ENCODE assay signal across 1 cellular context in the genomic region with DNA sequence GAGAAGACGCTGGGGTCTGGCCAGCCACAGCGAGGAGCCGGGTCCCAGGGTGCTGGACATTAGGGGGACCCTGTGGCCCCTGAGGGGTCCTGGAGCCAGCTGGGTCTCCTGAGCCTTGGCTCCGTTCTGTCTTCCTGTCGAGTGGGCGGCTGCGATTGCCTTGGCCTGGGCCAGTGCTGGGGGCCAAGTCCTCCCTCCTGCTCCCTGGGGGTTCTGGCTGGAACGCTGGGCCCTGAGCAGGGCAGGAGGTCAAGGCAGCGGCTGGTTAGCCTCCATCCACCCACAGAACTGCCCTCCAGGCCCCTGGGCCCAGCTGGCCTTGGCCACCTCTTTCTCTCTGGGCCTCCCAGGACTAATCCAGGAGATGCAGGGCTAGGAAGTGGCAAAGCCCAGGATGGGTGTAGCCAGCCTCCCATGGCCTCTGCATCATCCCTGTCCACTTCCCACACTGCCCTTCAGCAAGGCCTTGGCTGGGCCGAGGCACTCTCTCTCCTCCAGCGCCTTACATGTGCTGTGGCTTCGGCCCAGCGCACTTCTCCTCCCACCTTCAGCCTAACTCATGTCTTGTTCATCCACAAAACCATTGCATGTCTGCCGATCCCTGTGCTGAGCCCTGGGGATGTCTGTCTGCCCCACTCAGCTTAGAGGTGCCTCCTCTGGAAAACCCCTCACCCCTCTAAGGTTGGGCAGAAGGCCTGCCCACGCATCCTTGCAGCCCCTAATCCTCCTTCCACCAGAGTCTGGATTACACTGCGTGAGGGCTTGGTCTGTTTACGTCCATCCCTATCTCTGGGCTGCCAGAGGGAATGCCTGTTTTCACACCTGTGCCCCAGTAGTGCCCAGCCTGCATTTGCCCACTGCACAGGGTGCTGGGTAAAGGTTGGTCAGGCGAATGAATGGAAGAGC.
A peak's percentile ranks its signal among the peaks of the same experiment; 100 is the strongest.
TF ChIP-seq lines count a peak whose summit lies in the region.

No MANE protein-coding gene starts in this region.

TF ChIP-seq in HepG2, 621 proteins besides CTCF, POLR2A, EP300 and RAD21:
- TF ChIP-seq ZNF235 (CRISPR knock-in tag; IDR thresholded peaks at IDR 0.05; ENCODE audit: borderline replicate concordance) (no peak), ZNF501 (CRISPR knock-in tag; IDR thresholded peaks at IDR 0.05) (no peak)
- TF ChIP-seq, protein P1, sequence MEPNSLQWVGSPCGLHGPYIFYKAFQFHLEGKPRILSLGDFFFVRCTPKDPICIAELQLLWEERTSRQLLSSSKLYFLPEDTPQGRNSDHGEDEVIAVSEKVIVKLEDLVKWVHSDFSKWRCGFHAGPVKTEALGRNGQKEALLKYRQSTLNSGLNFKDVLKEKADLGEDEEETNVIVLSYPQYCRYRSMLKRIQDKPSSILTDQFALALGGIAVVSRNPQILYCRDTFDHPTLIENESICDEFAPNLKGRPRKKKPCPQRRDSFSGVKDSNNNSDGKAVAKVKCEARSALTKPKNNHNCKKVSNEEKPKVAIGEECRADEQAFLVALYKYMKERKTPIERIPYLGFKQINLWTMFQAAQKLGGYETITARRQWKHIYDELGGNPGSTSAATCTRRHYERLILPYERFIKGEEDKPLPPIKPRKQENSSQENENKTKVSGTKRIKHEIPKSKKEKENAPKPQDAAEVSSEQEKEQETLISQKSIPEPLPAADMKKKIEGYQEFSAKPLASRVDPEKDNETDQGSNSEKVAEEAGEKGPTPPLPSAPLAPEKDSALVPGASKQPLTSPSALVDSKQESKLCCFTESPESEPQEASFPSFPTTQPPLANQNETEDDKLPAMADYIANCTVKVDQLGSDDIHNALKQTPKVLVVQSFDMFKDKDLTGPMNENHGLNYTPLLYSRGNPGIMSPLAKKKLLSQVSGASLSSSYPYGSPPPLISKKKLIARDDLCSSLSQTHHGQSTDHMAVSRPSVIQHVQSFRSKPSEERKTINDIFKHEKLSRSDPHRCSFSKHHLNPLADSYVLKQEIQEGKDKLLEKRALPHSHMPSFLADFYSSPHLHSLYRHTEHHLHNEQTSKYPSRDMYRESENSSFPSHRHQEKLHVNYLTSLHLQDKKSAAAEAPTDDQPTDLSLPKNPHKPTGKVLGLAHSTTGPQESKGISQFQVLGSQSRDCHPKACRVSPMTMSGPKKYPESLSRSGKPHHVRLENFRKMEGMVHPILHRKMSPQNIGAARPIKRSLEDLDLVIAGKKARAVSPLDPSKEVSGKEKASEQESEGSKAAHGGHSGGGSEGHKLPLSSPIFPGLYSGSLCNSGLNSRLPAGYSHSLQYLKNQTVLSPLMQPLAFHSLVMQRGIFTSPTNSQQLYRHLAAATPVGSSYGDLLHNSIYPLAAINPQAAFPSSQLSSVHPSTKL (CRISPR knock-in tag; IDR thresholded peaks at IDR 0.05): no peak
- TF ChIP-seq, protein P2, sequence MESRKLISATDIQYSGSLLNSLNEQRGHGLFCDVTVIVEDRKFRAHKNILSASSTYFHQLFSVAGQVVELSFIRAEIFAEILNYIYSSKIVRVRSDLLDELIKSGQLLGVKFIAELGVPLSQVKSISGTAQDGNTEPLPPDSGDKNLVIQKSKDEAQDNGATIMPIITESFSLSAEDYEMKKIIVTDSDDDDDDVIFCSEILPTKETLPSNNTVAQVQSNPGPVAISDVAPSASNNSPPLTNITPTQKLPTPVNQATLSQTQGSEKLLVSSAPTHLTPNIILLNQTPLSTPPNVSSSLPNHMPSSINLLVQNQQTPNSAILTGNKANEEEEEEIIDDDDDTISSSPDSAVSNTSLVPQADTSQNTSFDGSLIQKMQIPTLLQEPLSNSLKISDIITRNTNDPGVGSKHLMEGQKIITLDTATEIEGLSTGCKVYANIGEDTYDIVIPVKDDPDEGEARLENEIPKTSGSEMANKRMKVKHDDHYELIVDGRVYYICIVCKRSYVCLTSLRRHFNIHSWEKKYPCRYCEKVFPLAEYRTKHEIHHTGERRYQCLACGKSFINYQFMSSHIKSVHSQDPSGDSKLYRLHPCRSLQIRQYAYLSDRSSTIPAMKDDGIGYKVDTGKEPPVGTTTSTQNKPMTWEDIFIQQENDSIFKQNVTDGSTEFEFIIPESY (CRISPR knock-in tag; IDR thresholded peaks at IDR 0.05): peak; percentile 27; the same call in 1 of the 2 replicates
